ENCODE assay signal across 9 cellular contexts in genomic region chr16:709651-710499, GRCh38. TPM values are rescaled to one million over a fixed set of nuclear protein-coding genes. Genes with fewer than 3 reads are reported as not detected.
DNase-seq lines count a peak whose midpoint lies in the region; ATAC-seq and TF ChIP-seq lines count a peak whose summit lies in the region.
"Had no signal": no experiment of that assay in that cellular context is flagged by ENCODE, and none has a peak within 500 bp of the region (broad histone marks: within the 10 kb centered on the region; RNA-seq: fewer than 3 reads in every experiment).

No MANE protein-coding gene starts in this region.

- H3K36me3 Mint-ChIP-seq in activated T-cell treated with anti-CD3 and anti-CD28 coated beads, Interleukin-2, amount 50 U/mL, for 4 hours (ENCODE audit: insufficient read depth), result no peaks in the 10 kb centered on the region

- peaks cover 2% of the 10 kb centered on the region for H3K4me1 Mint-ChIP-seq in activated T-cell treated with anti-CD3 and anti-CD28 coated beads, Interleukin-2, amount 50 U/mL, for 4 hours (ENCODE audit: low read depth)

- H3K27ac ChIP-seq in RWPE1, result peak overlapping the region; percentile 95

- intact Hi-C loops in head of caudate nucleus (cut with DNase I), result loop anchor here (5.0 kb wide), 1 partner anchor 77 kb away; the partner anchor contains the start of genes CHTF18 and RPUSD1

- no peak for TF ChIP-seq RAD21 in Ishikawa (IDR thresholded peaks at IDR 0.05; ENCODE audit: low read depth)

- H3K27me3 Mint-ChIP-seq in activated T-cell treated with anti-CD3 and anti-CD28 coated beads, Interleukin-2, amount 50 U/mL, for 4 hours (ENCODE audit: low read depth), result peaks cover 49% of the 10 kb centered on the region

- no peak for TF ChIP-seq CTCF in RWPE1 (conservative IDR thresholded peaks at IDR 0.05; ENCODE audit: low read depth)

- no peaks in the 10 kb centered on the region for H3K9me3 Mint-ChIP-seq in activated T-cell treated with anti-CD3 and anti-CD28 coated beads, Interleukin-2, amount 50 U/mL, for 4 hours

- TF ChIP-seq EP300 in Ishikawa (IDR thresholded peaks at IDR 0.05; ENCODE audit: borderline replicate concordance), result no peak

- no peak overlapping the region for H3K4me3 Mint-ChIP-seq in activated T-cell treated with anti-CD3 and anti-CD28 coated beads, Interleukin-2, amount 50 U/mL, for 4 hours

- peak; percentile 85 for DNase-seq in AG20443 (ENCODE audit: low spot score)
- DNase-seq in RWPE1 (ENCODE audit: low spot score), result peak; percentile 70
- DNase-seq in head of caudate nucleus, result peak; percentile 82 to 97 (median 92)
- no peak for DNase-seq in central memory CD4-positive, alpha-beta T cell
- no peak for DNase-seq in activated T-cell treated with anti-CD3 and anti-CD28 coated beads, Interleukin-2, amount 50 U/mL, for 4 hours
- DNase-seq: stimulated activated CD4-positive, alpha-beta T cell treated with anti-CD3 and anti-CD28 coated beads, Interleukin-12 subunit alpha, Interleukin-12 subunit beta, amount 100 ng/mL, for 4 hours had no signal

- ATAC-seq in HG03571 (IDR thresholded peaks at IDR 0.05; ENCODE audit: unreplicated experiment) (no peak), HG03442 (IDR thresholded peaks at IDR 0.05; ENCODE audit: unreplicated experiment) (no peak)
- ATAC-seq in activated T-cell treated with anti-CD3 and anti-CD28 coated beads, Interleukin-2, amount 50 U/mL, for 4 hours, result no peak

- POLR2A ChIA-PET in RWPE1 (lab: Yijun Ruan, JAX; ENCODE audit: low non-redundant PET), result interaction anchor here (0.6 to 0.9 kb wide), 2 partner anchors 78 to 1087 kb away, joined by 3 read pairs; partner anchors contain the start of genes CHTF18 and RPUSD1

- CTCF ChIA-PET in RWPE1 (lab: Yijun Ruan, JAX), result interaction anchor here (0.6 kb wide), 1 partner anchor 393 kb away, joined by 3 read pairs; no protein-coding TSS in a partner anchor

TF ChIP-seq in Ishikawa, 13 proteins besides CTCF, POLR2A, EP300 and RAD21:
- no peak for TF ChIP-seq CEBPB (IDR thresholded peaks at IDR 0.05)
- no peak for TF ChIP-seq TEAD4 (IDR thresholded peaks at IDR 0.05)
- peak; percentile 68 for TF ChIP-seq EGR1 (IDR thresholded peaks at IDR 0.05)
- TF ChIP-seq, protein P1, sequence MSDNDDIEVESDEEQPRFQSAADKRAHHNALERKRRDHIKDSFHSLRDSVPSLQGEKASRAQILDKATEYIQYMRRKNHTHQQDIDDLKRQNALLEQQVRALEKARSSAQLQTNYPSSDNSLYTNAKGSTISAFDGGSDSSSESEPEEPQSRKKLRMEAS (IDR thresholded peaks at IDR 0.05), result no peak
- peak; percentile 93 for TF ChIP-seq FOXM1 (IDR thresholded peaks at IDR 0.05; ENCODE audit: borderline replicate concordance, low read depth)
- no peak for TF ChIP-seq YY1 (IDR thresholded peaks at IDR 0.05; ENCODE audit: low read depth)

RNA-seq across cellular contexts. Expression of gene FBXL16, which starts 4.3 kb away (rescaled TPM):
- total RNA-seq in activated T-cell treated with anti-CD3 and anti-CD28 coated beads, Interleukin-2, amount 50 U/mL, for 4 hours, result 1 to 10 TPM; 2.0 to 6.0 (median 4.8) TPM

RNA-seq across cellular contexts. Expression of gene METRN, which starts 5.0 kb away (rescaled TPM):
- 10 to 100 TPM; 23.8 to 34.7 (median 28.2) TPM for total RNA-seq in activated T-cell treated with anti-CD3 and anti-CD28 coated beads, Interleukin-2, amount 50 U/mL, for 4 hours

RNA-seq across cellular contexts. Expression of gene ANTKMT, which starts 11.1 kb away (rescaled TPM):
- 10 to 100 TPM; 66.0 to 75.0 (median 67.8) TPM for total RNA-seq in activated T-cell treated with anti-CD3 and anti-CD28 coated beads, Interleukin-2, amount 50 U/mL, for 4 hours

RNA-seq across cellular contexts. Expression of gene CCDC78, which starts 16.4 kb away (rescaled TPM):
- total RNA-seq in activated T-cell treated with anti-CD3 and anti-CD28 coated beads, Interleukin-2, amount 50 U/mL, for 4 hours, result 1 to 10 TPM; 5.4 to 9.1 (median 7.0) TPM

RNA-seq across cellular contexts. Expression of gene HAGHL, which starts 17.0 kb away (rescaled TPM):
- 10 to 100 TPM in 2 of 3 donors, 1 to 10 TPM in 1; 8.8 to 13.0 (median 12.4) TPM for total RNA-seq in activated T-cell treated with anti-CD3 and anti-CD28 coated beads, Interleukin-2, amount 50 U/mL, for 4 hours

Comparison
In these comparisons a context has a peak if more than half of its experiments do, and no peak if none do; other contexts are left out.
1. DNase-seq: peak in AG20443 (single experiment), RWPE1 (single experiment) and head of caudate nucleus (42 of 42); none in central memory CD4-positive, alpha-beta T cell (single experiment) and activated T-cell treated with anti-CD3 and anti-CD28 coated beads, Interleukin-2, amount 50 U/mL, for 4 hours (single experiment).